In genomic region chr1:100152271-100152670, GRCh38 we compare ENCODE assay signal across 12 cellular contexts. TPM values are rescaled to one million over a fixed set of nuclear protein-coding genes. Genes with fewer than 3 reads are reported as not detected.
DNase-seq lines count a peak whose midpoint lies in the region; ATAC-seq and TF ChIP-seq lines count a peak whose summit lies in the region.
"Had no signal": no experiment of that assay in that cellular context is flagged by ENCODE, and none has a peak within 500 bp of the region (broad histone marks: within the 10 kb centered on the region; RNA-seq: fewer than 3 reads in every experiment).

No MANE protein-coding gene starts in this region.

- DNase-seq in central memory CD8-positive, alpha-beta T cell (ENCODE audit: low spot score in 2 of 2) = no peak
- no peak for DNase-seq in middle frontal gyrus (ENCODE audit: extremely low spot score, low spot score)
- DNase-seq in spleen = no peak
- DNase-seq in NCI-H2227 treated with DMSO at 0.1 percent for 48 hours (lab: John Stamatoyannopoulos, UW) = no peak
- no peak for DNase-seq in ACHN
- DNase-seq: activated CD8-positive, alpha-beta memory T cell treated with anti-CD3 and anti-CD28 coated beads, Interleukin-2, amount 10 ng/mL, durations not matched to agents 7 days and 5 days; NCI-H2081 treated with DMSO at 0.1 percent for 48 hours had no signal

- peaks cover 0 to 14% (median 10%) of the 10 kb centered on the region in 6 donors for H3K4me1 ChIP-seq in spleen

- no peak overlapping the region for H3K4me3 Mint-ChIP-seq in central memory CD8-positive, alpha-beta T cell
- H3K4me3 Mint-ChIP-seq: activated CD8-positive, alpha-beta memory T cell treated with anti-CD3 and anti-CD28 coated beads, Interleukin-2, amount 10 ng/mL, durations not matched to agents 7 days and 5 days; brain had no signal

- H3K4me1 Mint-ChIP-seq in central memory CD8-positive, alpha-beta T cell = peaks cover 8% of the 10 kb centered on the region
- H3K4me1 Mint-ChIP-seq: brain had no signal

- H3K9me3 Mint-ChIP-seq in central memory CD8-positive, alpha-beta T cell = no peaks in the 10 kb centered on the region
- H3K9me3 Mint-ChIP-seq: brain had no signal

- peaks cover 7% of the 10 kb centered on the region for H3K36me3 Mint-ChIP-seq in central memory CD8-positive, alpha-beta T cell (ENCODE audit: insufficient read depth)

- ATAC-seq in GM18858 (IDR thresholded peaks at IDR 0.05; ENCODE audit: unreplicated experiment) (peak; percentile 77), GM21381 (IDR thresholded peaks at IDR 0.05; ENCODE audit: unreplicated experiment) (peak; percentile 77), HG03175 (IDR thresholded peaks at IDR 0.05; ENCODE audit: unreplicated experiment) (peak; percentile 61)
- no peak for ATAC-seq in central memory CD8-positive, alpha-beta T cell (replicated peaks; ENCODE audit: extremely low read depth, poor library complexity, severe bottlenecking)
- ATAC-seq: activated CD8-positive, alpha-beta memory T cell treated with anti-CD3 and anti-CD28 coated beads, Interleukin-2, amount 10 ng/mL, durations not matched to agents 7 days and 5 days had no signal

- in situ Hi-C loops in ACHN (cut with HindIII; ENCODE audit: low pct_ligation_motif_present, low pct_unique_long_range_greater_than_20kb, low sequenced_read_pairs) = no loop called here

- intact Hi-C loops in spleen (cut with DNase I; ENCODE audit: low total_unique reads) = no loop called here

- WGBS in spleen, 5 donors = 49 to 59% (median 52%) methylated on average over 4 of the region's 4 CpGs

- H3K27ac ChIP-seq in spleen = peak overlapping the region in 2 of 8 donors; percentile 31 to 33
- H3K27ac ChIP-seq: SK-N-MC had no signal

- peaks cover 0 to 37% (median 23%) of the 10 kb centered on the region in 6 donors for H3K36me3 ChIP-seq in spleen

- peak overlapping the region; percentile 29 for H3K27ac Mint-ChIP-seq in central memory CD8-positive, alpha-beta T cell (ENCODE audit: low read depth)
- H3K27ac Mint-ChIP-seq: activated CD8-positive, alpha-beta memory T cell treated with anti-CD3 and anti-CD28 coated beads, Interleukin-2, amount 10 ng/mL, durations not matched to agents 7 days and 5 days; brain had no signal

- no peak for TF ChIP-seq CTCF in spleen (IDR thresholded peaks at IDR 0.05 in 8 of 11, conservative IDR thresholded peaks at IDR 0.05 in 3 of 11)

- H3K27me3 Mint-ChIP-seq in central memory CD8-positive, alpha-beta T cell = no peaks in the 10 kb centered on the region
- H3K27me3 Mint-ChIP-seq: activated CD8-positive, alpha-beta memory T cell treated with anti-CD3 and anti-CD28 coated beads, Interleukin-2, amount 10 ng/mL, durations not matched to agents 7 days and 5 days; brain had no signal

- H3K9me3 ChIP-seq in spleen = no peaks in the 10 kb centered on the region

- no peak for TF ChIP-seq POLR2A in spleen (IDR thresholded peaks at IDR 0.05)

- H3K27me3 ChIP-seq in spleen (replicated peaks in 1 of 7) = no peaks in the 10 kb centered on the region

- no peak overlapping the region for H3K4me3 ChIP-seq in spleen
- H3K4me3 ChIP-seq: SK-N-MC had no signal

RNA-seq across cellular contexts. Expression of gene TRMT13, which starts 19.3 kb away (rescaled TPM):
- total RNA-seq in spleen = 10 to 100 TPM; 20.9 to 37.6 (median 27.9) TPM
- polyA plus RNA-seq in spleen = 10 to 100 TPM; 14.0 to 15.0 (median 14.3) TPM

RNA-seq across cellular contexts. Expression of gene SASS6, which starts 19.5 kb away (rescaled TPM):
- 1 to 10 TPM; 3.7 to 9.2 (median 4.6) TPM for total RNA-seq in spleen
- polyA plus RNA-seq in spleen = 1 to 10 TPM; 2.7 to 3.1 (median 2.8) TPM

RNA-seq across cellular contexts. Expression of gene LRRC39, which starts 25.8 kb away (rescaled TPM):
- 1 to 10 TPM in 5 of 7 donors, under 1 TPM in 2; 0.51 to 2.2 (median 1.1) TPM for total RNA-seq in spleen
- polyA plus RNA-seq in spleen = 1 to 10 TPM in 2 of 3 donors, under 1 TPM in 1; 0.96 to 3.1 (median 1.5) TPM
